Comparison of ENCODE assay signal across 27 cellular contexts in genomic region chr19:32911467-32911866, GRCh38. TPM values are rescaled to one million over a fixed set of nuclear protein-coding genes. Genes with fewer than 3 reads are reported as not detected.
"Had no signal": no experiment of that assay in that cellular context is flagged by ENCODE, and none has a peak within 500 bp of the region (broad histone marks: within the 10 kb centered on the region; RNA-seq: fewer than 3 reads in every experiment).

No MANE protein-coding gene starts in this region.

- DNase-seq: islet precursor cell; left ventricle myocardium inferior; mesendoderm; naive B cell; natural killer cell; nephron progenitor cell; occipital lobe; retina; right cardiac atrium; sigmoid colon; small intestine; spleen; stimulated activated CD4-positive, alpha-beta T cell treated with anti-CD3 and anti-CD28 coated beads, Interleukin-4, amount 100 ng/mL, for 24 hours; stimulated activated naive CD4-positive, alpha-beta T cell treated with Interleukin-2 at 50 U/mL for 16 hours; stimulated activated naive CD8-positive, alpha-beta T cell treated with anti-CD3 and anti-CD28 coated beads, Interleukin-15, amount 100 ng/mL, for 72 hours; substantia nigra; transverse colon; upper lobe of left lung had no signal

- H3K9me3 Mint-ChIP-seq: nephron progenitor cell; neural progenitor cell; stimulated activated naive CD8-positive, alpha-beta T cell treated with anti-CD3 and anti-CD28 coated beads, Interleukin-15, amount 100 ng/mL, for 72 hours had no signal

- H3K9ac ChIP-seq: neural progenitor cell had no signal

- ATAC-seq: natural killer cell; right cardiac atrium; stimulated activated memory B cell treated with anti-CD40 and anti-IgM and Interleukin-4, amounts not matched to agents 10 μg/mL and 1 μg/mL and 100 μg/mL, for 72 hours; stimulated activated naive CD8-positive, alpha-beta T cell treated with anti-CD3 and anti-CD28 coated beads, Interleukin-15, amount 100 ng/mL, for 72 hours had no signal

- H3K27me3 ChIP-seq: neural progenitor cell, neutrophil, sigmoid colon, spleen, transverse colon, upper lobe of left lung, vagina had no signal

- H3K4me3 ChIP-seq: left ventricle myocardium inferior, lung, neural progenitor cell, sigmoid colon, spleen, transverse colon, upper lobe of left lung, vagina had no signal

- H2AFZ ChIP-seq: neural progenitor cell had no signal

- H3K4me1 Mint-ChIP-seq: mesothelial cell of epicardium; naive B cell; natural killer cell; nephron progenitor cell; neural progenitor cell; stimulated activated memory B cell treated with anti-CD40 and anti-IgM and Interleukin-4, amounts not matched to agents 10 μg/mL and 1 μg/mL and 100 μg/mL, for 72 hours; stimulated activated naive CD8-positive, alpha-beta T cell treated with anti-CD3 and anti-CD28 coated beads, Interleukin-15, amount 100 ng/mL, for 72 hours had no signal

- H3K36me3 ChIP-seq: neural progenitor cell, neutrophil, transverse colon had no signal

- H3K27ac Mint-ChIP-seq: mesothelial cell of epicardium; natural killer cell; nephron progenitor cell; neural progenitor cell; progenitor cell of endocrine pancreas; stimulated activated memory B cell treated with anti-CD40 and anti-IgM and Interleukin-4, amounts not matched to agents 10 μg/mL and 1 μg/mL and 100 μg/mL, for 72 hours; stimulated activated naive CD8-positive, alpha-beta T cell treated with anti-CD3 and anti-CD28 coated beads, Interleukin-15, amount 100 ng/mL, for 72 hours had no signal

- H3K4me3 Mint-ChIP-seq: mesothelial cell of epicardium; naive B cell; natural killer cell; nephron progenitor cell; neural progenitor cell; stimulated activated memory B cell treated with anti-CD40 and anti-IgM and Interleukin-4, amounts not matched to agents 10 μg/mL and 1 μg/mL and 100 μg/mL, for 72 hours; stimulated activated naive CD8-positive, alpha-beta T cell treated with anti-CD3 and anti-CD28 coated beads, Interleukin-15, amount 100 ng/mL, for 72 hours had no signal

- H3K4me1 ChIP-seq: left ventricle myocardium inferior, neural progenitor cell, sigmoid colon, spleen, upper lobe of left lung, vagina had no signal

- H3K4me2 ChIP-seq: neural progenitor cell had no signal

- FAIRE-seq: small intestine had no signal

- H3K27me3 Mint-ChIP-seq: naive B cell; progenitor cell of endocrine pancreas; stimulated activated memory B cell treated with anti-CD40 and anti-IgM and Interleukin-4, amounts not matched to agents 10 μg/mL and 1 μg/mL and 100 μg/mL, for 72 hours; stimulated activated naive CD8-positive, alpha-beta T cell treated with anti-CD3 and anti-CD28 coated beads, Interleukin-15, amount 100 ng/mL, for 72 hours had no signal

- H3K27ac ChIP-seq: left ventricle myocardium inferior, neural progenitor cell, neutrophil, sigmoid colon, spleen, transverse colon, upper lobe of left lung, vagina had no signal

- H3K9me3 ChIP-seq: neutrophil, sigmoid colon, transverse colon, upper lobe of left lung, vagina had no signal

RNA-seq across cellular contexts. Expression of gene SLC7A9, which starts 41.9 kb away (rescaled TPM):
- total RNA-seq: kidney epithelial cell, left ventricle myocardium inferior, mononuclear cell, vagina had no signal
